ENCODE assay signal across 8 cellular contexts in the genomic region with DNA sequence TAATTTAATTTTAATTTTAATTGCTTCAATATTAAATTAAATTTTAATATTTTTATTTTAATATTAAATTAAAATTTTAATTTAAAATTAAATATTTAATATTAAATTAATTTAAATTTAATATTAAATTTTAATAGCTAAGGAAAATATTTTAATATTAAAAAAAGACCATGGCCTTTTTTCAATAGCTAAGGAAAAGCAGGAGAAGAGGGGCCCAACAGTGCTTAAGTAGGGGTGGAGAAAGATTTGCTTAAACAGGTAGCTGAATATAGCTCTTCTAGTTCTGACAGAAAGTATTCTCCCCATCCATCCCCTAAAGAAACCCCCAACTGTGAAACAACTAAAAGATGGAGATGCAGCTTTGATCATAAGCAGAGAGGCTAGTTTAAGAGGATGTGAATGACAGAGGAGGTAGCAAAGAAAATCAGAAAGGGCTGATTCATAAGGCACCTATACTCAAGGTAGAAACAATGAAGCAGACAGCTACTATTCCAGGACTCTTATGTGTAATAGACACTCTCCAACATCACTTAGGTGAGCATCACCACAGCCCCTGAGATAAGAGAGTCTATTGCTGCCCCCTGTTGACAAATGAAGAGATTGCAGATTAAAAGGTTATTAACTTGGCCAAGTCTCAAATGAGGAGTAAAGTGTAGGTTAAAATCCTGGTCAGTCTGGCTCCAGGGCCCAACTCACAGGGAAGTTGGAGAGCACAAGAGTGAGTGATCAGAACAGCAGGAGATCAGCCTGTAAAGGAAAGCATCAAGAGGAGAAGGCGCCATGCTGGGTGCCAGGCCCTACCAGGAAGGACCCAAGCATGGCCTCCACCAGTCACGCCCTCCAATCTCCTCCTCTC. TPM values are rescaled to one million over a fixed set of nuclear protein-coding genes. Genes with fewer than 3 reads are reported as not detected.
DNase-seq lines count a peak whose midpoint lies in the region; ATAC-seq and TF ChIP-seq lines count a peak whose summit lies in the region.

No MANE protein-coding gene starts in this region.

- H3K9me3 ChIP-seq in Caco-2: no peaks in the 10 kb centered on the region

- TF ChIP-seq CTCF in Caco-2 (IDR thresholded peaks at IDR 0.05; ENCODE audit: insufficient read depth in 1 of 2, low read depth in 1 of 2, low read length in 1 of 2, severe bottlenecking in 1 of 2, unreplicated experiment in 1 of 2) (peak; percentile 27 to 34), epithelial cell of proximal tubule (conservative IDR thresholded peaks at IDR 0.05; ENCODE audit: low read depth, low read length) (peak; percentile 72), nephron (IDR thresholded peaks at IDR 0.05; ENCODE audit: unreplicated experiment in 3 of 3) (peak; percentile 58 to 77 (median 72))

- H3K4me1 ChIP-seq in Caco-2: no peaks in the 10 kb centered on the region

- no TSS peak for BruUV-seq in Caco-2 (replicated peaks; lab: Mats Ljungman, UMichigan)

- CTCF ChIA-PET in Caco-2 (lab: Charles Lee): interaction anchor here (0.6 to 2.4 kb wide), 5 partner anchors 9 to 161 kb away, joined by 3 to 9 read pairs (median 4); a partner anchor contains a TSS

- no peaks in the 10 kb centered on the region for H3K9me3 Mint-ChIP-seq in Caco-2 (ENCODE audit: unreplicated experiment)
- H3K9me3 Mint-ChIP-seq in T-helper 2 cell treated with Interferon-gamma antibody and Interleukin-4, amounts not matched to agents 5 μg/mL and 100 μg/mL, for 36 hours: no peaks in the 10 kb centered on the region
- no peaks in the 10 kb centered on the region for H3K9me3 Mint-ChIP-seq in nephron

- peaks cover 22% of the 10 kb centered on the region for H3K36me3 Mint-ChIP-seq in Caco-2 (ENCODE audit: insufficient read depth, unreplicated experiment)
- peaks cover 31% of the 10 kb centered on the region for H3K36me3 Mint-ChIP-seq in T-helper 2 cell treated with Interferon-gamma antibody and Interleukin-4, amounts not matched to agents 5 μg/mL and 100 μg/mL, for 36 hours (ENCODE audit: low read depth)
- peaks cover 17% of the 10 kb centered on the region for H3K36me3 Mint-ChIP-seq in nephron (ENCODE audit: low read depth)

- no peaks in the 10 kb centered on the region for H3K27me3 ChIP-seq in Caco-2 (replicated peaks; ENCODE audit: control insufficient read depth, insufficient read depth, low read length)

- intact Hi-C loops in Caco-2 (cut with micrococcal nuclease; ENCODE audit: unreplicated experiment): loop anchor here (1.0 to 10.0 kb wide), 2 partner anchors 91 to 340 kb away; no protein-coding TSS in a partner anchor
- intact Hi-C loops in posterior cingulate gyrus (cut with DNase I): loop anchor here (1.0 to 2.0 kb wide), 3 partner anchors 94 to 338 kb away; no protein-coding TSS in a partner anchor

- DNase-seq in Caco-2 (peak in 1 of 2 experiments; percentile 62), NCI-H2029 treated with DMSO at 0.1 percent for 48 hours (lab: John Stamatoyannopoulos, UW) (peak; percentile 67), epithelial cell of proximal tubule (ENCODE audit: low read depth) (no peak), posterior cingulate gyrus (no peak)
- peak; percentile 36 for DNase-seq in T-helper 2 cell treated with Interferon-gamma antibody and Interleukin-4, amounts not matched to agents 5 μg/mL and 100 μg/mL, for 36 hours (ENCODE audit: low spot score)

- no peaks in the 10 kb centered on the region for H3K36me3 ChIP-seq in Caco-2 (ENCODE audit: control insufficient read depth, insufficient read depth, low read length)

- no peak overlapping the region for H3K4me3 Mint-ChIP-seq in Caco-2 (ENCODE audit: unreplicated experiment)
- H3K4me3 Mint-ChIP-seq in T-helper 2 cell treated with Interferon-gamma antibody and Interleukin-4, amounts not matched to agents 5 μg/mL and 100 μg/mL, for 36 hours: no peak overlapping the region
- H3K4me3 Mint-ChIP-seq in nephron: no peak overlapping the region

- POLR2A ChIA-PET in Caco-2 (lab: Charles Lee): interaction anchor here (0.7 kb wide), 1 partner anchor 485 kb away, joined by 4 read pairs; no protein-coding TSS in a partner anchor

- ATAC-seq in GM21717 (IDR thresholded peaks at IDR 0.05; ENCODE audit: unreplicated experiment) (peak; percentile 46), HG03378 (IDR thresholded peaks at IDR 0.05; ENCODE audit: unreplicated experiment) (no peak)

- H3K4me3 ChIP-seq in Caco-2 (ENCODE audit: low read depth, low read length): no peak overlapping the region
- no peak overlapping the region for H3K4me3 ChIP-seq in epithelial cell of proximal tubule (ENCODE audit: low read depth, low read length)

- no peak overlapping the region for H3K27ac Mint-ChIP-seq in Caco-2 (ENCODE audit: unreplicated experiment)
- H3K27ac Mint-ChIP-seq in T-helper 2 cell treated with Interferon-gamma antibody and Interleukin-4, amounts not matched to agents 5 μg/mL and 100 μg/mL, for 36 hours: peak overlapping the region; percentile 20
- H3K27ac Mint-ChIP-seq in nephron: no peak overlapping the region

- no peaks in the 10 kb centered on the region for H3K4me1 Mint-ChIP-seq in Caco-2 (ENCODE audit: low read depth, unreplicated experiment)
- H3K4me1 Mint-ChIP-seq in T-helper 2 cell treated with Interferon-gamma antibody and Interleukin-4, amounts not matched to agents 5 μg/mL and 100 μg/mL, for 36 hours (ENCODE audit: low read depth): peaks cover 22% of the 10 kb centered on the region
- no peaks in the 10 kb centered on the region for H3K4me1 Mint-ChIP-seq in nephron

- H3K27me3 Mint-ChIP-seq in Caco-2 (ENCODE audit: insufficient read depth, unreplicated experiment) (no peaks in the 10 kb centered on the region), nephron (ENCODE audit: low read depth) (no peaks in the 10 kb centered on the region)
- H3K27me3 Mint-ChIP-seq in T-helper 2 cell treated with Interferon-gamma antibody and Interleukin-4, amounts not matched to agents 5 μg/mL and 100 μg/mL, for 36 hours (ENCODE audit: low read depth): no peaks in the 10 kb centered on the region

RNA-seq across cellular contexts. Expression of a gene that starts 7.8 kb away (rescaled TPM):
- total RNA-seq in Caco-2 (2022) (61.9 and 63.0 TPM in 2 replicates), epithelial cell of proximal tubule (180 and 275 TPM in 2 replicates)

RNA-seq across cellular contexts. Expression of a gene that starts 8.8 kb away (rescaled TPM):
- not detected in 2 replicates for total RNA-seq in Caco-2 (2022)
- 0.98 and 1.0 TPM in 2 replicates for total RNA-seq in epithelial cell of proximal tubule

RNA-seq across cellular contexts. Expression of a gene that starts 18.2 kb away (rescaled TPM):
- total RNA-seq in Caco-2 (2022): not detected in 2 replicates
- under 0.01 TPM in 1 of 2 replicates, not detected in the other for total RNA-seq in epithelial cell of proximal tubule

RNA-seq across cellular contexts. Expression of a gene that starts 31.2 kb away (rescaled TPM):
- total RNA-seq in Caco-2 (2022) (7.1 and 8.7 TPM in 2 replicates), epithelial cell of proximal tubule (3.1 and 4.1 TPM in 2 replicates)

RNA-seq across cellular contexts. Expression of a gene that starts 39.3 kb away (rescaled TPM):
- total RNA-seq in Caco-2 (2022) (0.35 and 0.43 TPM in 2 replicates), epithelial cell of proximal tubule (not detected in 2 replicates)

Comparison
In these comparisons a context has a peak if more than half of its experiments do, and no peak if none do; other contexts are left out.
1. DNase-seq: peak in NCI-H2029 treated with DMSO at 0.1 percent for 48 hours (single experiment) and T-helper 2 cell treated with Interferon-gamma antibody and Interleukin-4, amounts not matched to agents 5 μg/mL and 100 μg/mL, for 36 hours (single experiment); none in epithelial cell of proximal tubule (single experiment) and posterior cingulate gyrus (0 of 10).
2. Peak in every context shown above with its lines, with median percentiles within 50 percentile points of each other: CTCF ChIP-seq.